20 cellular contexts compared by ENCODE assay signal in genomic region chr14:102739190-102739469, GRCh38. TPM values are rescaled to one million over a fixed set of nuclear protein-coding genes. Genes with fewer than 3 reads are reported as not detected.
DNase-seq lines count a peak whose midpoint lies in the region; ATAC-seq, FAIRE-seq and TF ChIP-seq lines count a peak whose summit lies in the region.
"Had no signal": no experiment of that assay in that cellular context is flagged by ENCODE, and none has a peak within 500 bp of the region (broad histone marks: within the 10 kb centered on the region; RNA-seq: fewer than 3 reads in every experiment).

No MANE protein-coding gene starts in this region.

- no peak for TF ChIP-seq RAD21 in A549 (conservative IDR thresholded peaks at IDR 0.05 in 1 of 2, IDR thresholded peaks at IDR 0.05 in 1 of 2)
- TF ChIP-seq RAD21 in K562 (CRISPR knock-in tag; conservative IDR thresholded peaks at IDR 0.05 in 1 of 2, IDR thresholded peaks at IDR 0.05 in 1 of 2): no peak

- H3K9me3 ChIP-seq in A549 (peaks cover 36% of the 10 kb centered on the region), K562 (replicated peaks; ENCODE audit: control insufficient read depth, insufficient read depth, low read depth, low read length) (no peaks in the 10 kb centered on the region; the same call in 1 of the 2 replicates)

- H3K36me3 ChIP-seq in GM23338 (ENCODE audit: insufficient read depth) (no peaks in the 10 kb centered on the region; the same call in 1 of the 2 replicates), K562 (ENCODE audit: control insufficient read depth, insufficient read depth, low read length) (0 out of 3 replicates have a peak, but pooled peaks cover 4% of the 10 kb centered on the region)

- intact Hi-C loops in K562 (cut with micrococcal nuclease): no loop called here

- H3K27me3 ChIP-seq in GM23338 (ENCODE audit: insufficient read depth): no peaks in the 10 kb centered on the region
- H3K27me3 ChIP-seq in K562 (ENCODE audit: control insufficient read depth in 2 of 2, insufficient read depth in 2 of 2, low read length in 2 of 2): no peaks in the 10 kb centered on the region

- POLR2A ChIA-PET in A549 (lab: Yijun Ruan, JAX) (no interaction called here), K562 (lab: Yijun Ruan, JAX) (no interaction called here)

- H3K9me1 ChIP-seq in K562 (ENCODE audit: control insufficient read depth, insufficient read depth, low read length): no peaks in the 10 kb centered on the region

- no peak for DNase-seq in A549 (ENCODE audit: low read depth in 1 of 2, low spot score in 1 of 2)
- no peak for DNase-seq in GM23338 (ENCODE audit: low spot score)
- DNase-seq in K562 (ENCODE audit: extremely low read depth in 1 of 4, low spot score in 3 of 4): no peak
- DNase-seq in nephron progenitor cell: no peak
- no peak for DNase-seq in stimulated activated CD4-positive, alpha-beta T cell treated with anti-CD3 and anti-CD28 coated beads, Interleukin-2, amount 100 ng/mL, for 24 hours
- no peak for DNase-seq in kidney tubule cell (ENCODE audit: low spot score)
- no peak for DNase-seq in stimulated activated CD4-positive, alpha-beta T cell treated with anti-CD3 and anti-CD28 coated beads, Interleukin-4, amount 100 ng/mL, for 1 hour
- DNase-seq: C1 segment of cervical spinal cord; CD4-positive, alpha-beta T cell; DMS153; DMS79 treated with DMSO at 0.1 percent for 48 hours; GF-D8; HCEC 1CT; HFFc6 had no signal

- H3K27me3 Mint-ChIP-seq in GM23338 (ENCODE audit: insufficient read depth, low read depth, poor library complexity) (peaks cover 9% of the 10 kb centered on the region), nephron progenitor cell (ENCODE audit: low read depth, poor library complexity) (peaks cover 9% of the 10 kb centered on the region)
- H3K27me3 Mint-ChIP-seq: B cell; CD4-positive, alpha-beta T cell; IgD-negative memory B cell had no signal

- H3K27ac ChIP-seq in A549 (no peak overlapping the region), GM23338 (ENCODE audit: low read depth) (no peak overlapping the region), K562 (ENCODE audit: extremely low read depth, low read depth, low read length) (no peak overlapping the region)

- TF ChIP-seq EP300 in A549 (IDR thresholded peaks at IDR 0.05) (no peak), K562 (IDR thresholded peaks at IDR 0.05; ENCODE audit: low read length) (no peak)

- in situ Hi-C loops in K562 (cut with MboI): no loop called here

- H3K9me2 ChIP-seq in GM23338 (ENCODE audit: insufficient read depth): no peaks in the 10 kb centered on the region

- H3K4me1 ChIP-seq in A549: no peaks in the 10 kb centered on the region
- H3K4me1 ChIP-seq in GM23338 (ENCODE audit: insufficient read depth): no peaks in the 10 kb centered on the region
- H3K4me1 ChIP-seq in K562 (replicated peaks in 1 of 2; ENCODE audit: control insufficient read depth in 2 of 2, insufficient read depth in 2 of 2, low read length in 2 of 2): no peaks in the 10 kb centered on the region

- no peak overlapping the region for H3K27ac Mint-ChIP-seq in GM23338
- H3K27ac Mint-ChIP-seq in nephron progenitor cell: peak overlapping the region; percentile 75
- H3K27ac Mint-ChIP-seq: B cell; CD4-positive, alpha-beta T cell; HFFc6; IgD-negative memory B cell had no signal

- no TSS peak for BruUV-seq in K562 (replicated peaks; lab: Mats Ljungman, UMichigan)

- H2AFZ ChIP-seq in GM23338 (no peak overlapping the region), K562 (ENCODE audit: low read depth, low read length) (no peak overlapping the region)

- TF ChIP-seq CTCF in A549 (IDR thresholded peaks at IDR 0.05) (no peak), GM23338 (conservative IDR thresholded peaks at IDR 0.05; ENCODE audit: low read depth in 2 of 2) (no peak), K562 (IDR thresholded peaks at IDR 0.05 in 2 of 3, conservative IDR thresholded peaks at IDR 0.05 in 1 of 3; ENCODE audit: insufficient read depth in 2 of 3, low read depth in 1 of 3, low read length in 3 of 3) (no peak), nephron progenitor cell (IDR thresholded peaks at IDR 0.05) (no peak)

- no peak overlapping the region for H3K9ac ChIP-seq in K562 (ENCODE audit: insufficient read depth in 1 of 2, low read depth in 2 of 2, low read length in 2 of 2)

- H3K36me3 Mint-ChIP-seq in GM23338 (ENCODE audit: low read depth): peaks cover 22% of the 10 kb centered on the region
- H3K36me3 Mint-ChIP-seq in nephron progenitor cell (ENCODE audit: low read depth): peaks cover 57% of the 10 kb centered on the region

- TF ChIP-seq POLR2A in A549 (IDR thresholded peaks at IDR 0.05; ENCODE audit: low read length): no peak
- no peak for TF ChIP-seq POLR2A in K562 (conservative IDR thresholded peaks at IDR 0.05)

- H3K9me3 Mint-ChIP-seq in GM23338 (peaks cover 30% of the 10 kb centered on the region), nephron progenitor cell (peaks cover 44% of the 10 kb centered on the region)
- H3K9me3 Mint-ChIP-seq: CD4-positive, alpha-beta T cell had no signal

- H3K4me1 Mint-ChIP-seq in GM23338 (no peaks in the 10 kb centered on the region), nephron progenitor cell (peaks cover 9% of the 10 kb centered on the region)
- H3K4me1 Mint-ChIP-seq: B cell, IgD-negative memory B cell had no signal

- H3K79me2 ChIP-seq in GM23338 (replicated peaks; ENCODE audit: insufficient read depth): no peaks in the 10 kb centered on the region
- H3K79me2 ChIP-seq in K562 (ENCODE audit: control insufficient read depth, insufficient read depth, low read length): no peaks in the 10 kb centered on the region

- no peaks in the 10 kb centered on the region for H3F3A ChIP-seq in GM23338 (replicated peaks; ENCODE audit: low read depth)

- CTCF ChIA-PET in A549 (lab: Yijun Ruan, JAX) (no interaction called here), K562 (lab: Yijun Ruan, JAX; ENCODE audit: low intra/inter-chr PET ratio) (no interaction called here)

- ATAC-seq in A549 (peak; percentile 15; a peak in 3 of 6 replicates), GM23338 (peak; percentile 65), K562 (peak; percentile 20), HG03045 (IDR thresholded peaks at IDR 0.05; ENCODE audit: unreplicated experiment) (no peak)

- H3K4me2 ChIP-seq in A549: no peak overlapping the region
- H3K4me2 ChIP-seq in GM23338: no peak overlapping the region
- H3K4me2 ChIP-seq in K562 (ENCODE audit: insufficient read depth, low read length): no peak overlapping the region

- no peaks in the 10 kb centered on the region for H4K20me1 ChIP-seq in GM23338 (replicated peaks; ENCODE audit: insufficient read depth)
- H4K20me1 ChIP-seq in K562 (replicated peaks; ENCODE audit: control insufficient read depth, insufficient read depth, low read length): no peaks in the 10 kb centered on the region

- no peak overlapping the region for H3K4me3 ChIP-seq in A549
- H3K4me3 ChIP-seq in GM23338: no peak overlapping the region
- H3K4me3 ChIP-seq in K562: no peak overlapping the region

- FAIRE-seq in A549 (lab: Jason Lieb, UNC) (no peak), K562 (lab: Jason Lieb, UNC) (no peak)
- FAIRE-seq: D721Med, GM19239, H1 had no signal

- H3K4me3 Mint-ChIP-seq in GM23338 (no peak overlapping the region), nephron progenitor cell (no peak overlapping the region)
- H3K4me3 Mint-ChIP-seq: B cell; CD4-positive, alpha-beta T cell; HFFc6; IgD-negative memory B cell had no signal

- WGBS in A549 (ENCODE audit: missing lambda C conversion rate): 73% methylated on average over 1 of the region's 3 CpGs
- WGBS in K562 (ENCODE audit: insufficient coverage, low coverage, missing lambda C conversion rate): 84% methylated on average over 3 of the region's 3 CpGs

TF ChIP-seq in A549, 52 proteins besides CTCF, POLR2A, EP300 and RAD21 (continues in another document):
- TF ChIP-seq ZFP36 (IDR thresholded peaks at IDR 0.05; ENCODE audit: borderline replicate concordance, partially characterized antibody) (no peak), NPAS2 (CRISPR knock-in tag; IDR thresholded peaks at IDR 0.05; ENCODE audit: borderline replicate concordance) (no peak), EHF (CRISPR knock-in tag; IDR thresholded peaks at IDR 0.05) (no peak)

TF ChIP-seq in GM23338, 12 proteins besides CTCF, POLR2A, EP300 and RAD21 (continues in another document):
- TF ChIP-seq STAT1 (IDR thresholded peaks at IDR 0.05; ENCODE audit: unreplicated experiment) (no peak), EZH2phosphoT487 (IDR thresholded peaks at IDR 0.05; ENCODE audit: unreplicated experiment) (no peak), CREB1 (CRISPR knock-in tag; IDR thresholded peaks at IDR 0.05; ENCODE audit: low read depth) (no peak)

TF ChIP-seq in K562, 482 proteins besides CTCF, POLR2A, EP300 and RAD21:
- TF ChIP-seq RBM39 (optimal IDR thresholded peaks at IDR 0.05; ENCODE audit: low read depth, low read length) (no peak), POLR2G (IDR thresholded peaks at IDR 0.05; ENCODE audit: low read depth, low read length) (peak; percentile 63), ZFPM2 (CRISPR knock-in tag; IDR thresholded peaks at IDR 0.05) (no peak)

RNA-seq across cellular contexts. Expression of gene TRAF3, which starts 38.1 kb away (rescaled TPM):
- polyA plus RNA-seq in A549 (2011; rRNA removed) (22.9 and 25.5 TPM in 2 replicates), A549 (2017; fragmentation: RNase III; extraction: RNeasy Plus Mini Kit Qiagen cat#74134 plus additional on column Dnase treatment) (20.1 to 24.9 TPM (median 20.2 TPM) in 3 replicates), GM23338 (2016; fragmentation: Nextera tagmentation; extraction: Ambion mirVana) (3.5 and 3.7 TPM in 2 replicates), K562 (2011; rRNA removed) (13.6 and 15.3 TPM in 2 replicates), K562 (2014; fragmentation: Illumina TruSeq; extraction: Trizol) (10.7 and 11.5 TPM in 2 replicates), K562 (2014; fragmentation: Nextera tagmentation; extraction: Ambion mirVana) (under 1 TPM; 0.52 to 0.57 TPM), K562 (2014; rRNA removed) (12.1 and 15.3 TPM in 2 replicates)
- polyA plus RNA-seq in A549 (2012; cell fraction: cytosol; rRNA removed): 22.5 and 25.4 TPM in 2 replicates
- 37.7 and 38.2 TPM in 2 replicates for polyA plus RNA-seq in A549 (2012; cell fraction: nucleus; rRNA removed)
- 54.6 and 56.1 TPM in 2 replicates for polyA minus RNA-seq in A549 (2011; rRNA and poly(A)+ RNA removed)
- total RNA-seq in GM23338 (2014; rRNA removed; shearing (Covaris generic)): 9.3 and 10.8 TPM in 2 replicates
- total RNA-seq in K562 (2011; cell fraction: chromatin; rRNA removed; ENCODE audit: low replicate concordance): 42.1 and 44.1 TPM in 2 replicates
- total RNA-seq in K562 (2011; cell fraction: nucleolus; rRNA removed): 22.5 and 22.8 TPM in 2 replicates
- total RNA-seq in K562 (2011; cell fraction: nucleoplasm; rRNA removed): 25.0 and 25.2 TPM in 2 replicates
- total RNA-seq in K562 (2014; rRNA removed) (8.1 and 11.4 TPM in 2 replicates), K562 (2014; rRNA removed; fragmentation: Illumina TruSeq; extraction: Trizol) (9.1 and 9.9 TPM in 2 replicates), K562 (2015; rRNA removed; fragmentation: Illumina TruSeq; extraction: Trizol) (7.4 and 9.9 TPM in 2 replicates), K562 (2021) (20.7 and 21.3 TPM in 2 replicates)
- 9.6 and 13.1 TPM in 2 replicates for polyA plus RNA-seq in K562 (2011; cell fraction: cytosol; rRNA removed)
- polyA plus RNA-seq in K562 (2011; cell fraction: nucleus; rRNA removed): 14.3 and 18.4 TPM in 2 replicates
- 7.7 and 9.8 TPM in 2 replicates for polyA plus RNA-seq in K562 (2012)
- 40.9 and 41.5 TPM in 2 replicates for polyA minus RNA-seq in K562 (2011; rRNA and poly(A)+ RNA removed)
- polyA minus RNA-seq in K562 (2011; cell fraction: cytosol; rRNA and poly(A)+ RNA removed): 12.6 and 14.8 TPM in 2 replicates
- polyA minus RNA-seq in K562 (2011; cell fraction: nucleus; rRNA and poly(A)+ RNA removed): 6.6 and 12.8 TPM in 2 replicates
